11 cellular contexts compared by ENCODE assay signal in genomic region chr16:77288222-77288621, GRCh38.
DNase-seq lines count a peak whose midpoint lies in the region; ATAC-seq, FAIRE-seq and TF ChIP-seq lines count a peak whose summit lies in the region.
"Had no signal": no experiment of that assay in that cellular context is flagged by ENCODE, and none has a peak within 500 bp of the region (broad histone marks: within the 10 kb centered on the region; RNA-seq: fewer than 3 reads in every experiment).

No MANE protein-coding gene starts in this region.

- H3K27me3 ChIP-seq in sigmoid colon: no peaks in the 10 kb centered on the region
- H3K27me3 ChIP-seq in ascending aorta: no peaks in the 10 kb centered on the region

- H3K36me3 ChIP-seq in sigmoid colon (no peaks in the 10 kb centered on the region), ascending aorta (no peaks in the 10 kb centered on the region)
- H3K36me3 ChIP-seq: prostate gland had no signal

- ATAC-seq in HG03457 (IDR thresholded peaks at IDR 0.05; ENCODE audit: unreplicated experiment): no peak
- ATAC-seq: mucosa of descending colon had no signal

- peak; percentile 30 for FAIRE-seq in RCC 7860 (lab: Jason Lieb, UNC)
- FAIRE-seq: endometrium had no signal

- no peak overlapping the region for H3K27ac ChIP-seq in sigmoid colon
- H3K27ac ChIP-seq in ascending aorta: no peak overlapping the region
- H3K27ac ChIP-seq: prostate gland had no signal

- TF ChIP-seq EP300 in sigmoid colon (IDR thresholded peaks at IDR 0.05): no peak

- DNase-seq in ELR (ENCODE audit: low read depth) (peak; percentile 89), RCC 7860 (ENCODE audit: low spot score) (peak; percentile 85), fibroblast of gingiva (ENCODE audit: low read depth) (peak; percentile 83), pulmonary artery endothelial cell (ENCODE audit: low read depth, low spot score) (peak; percentile 85), sigmoid colon (no peak), ascending aorta (ENCODE audit: low spot score in 2 of 2) (no peak)
- DNase-seq: activated CD4-positive, alpha-beta T cell treated with anti-CD3 and anti-CD28 coated beads for 48 hours; mucosa of descending colon had no signal

- no peak for TF ChIP-seq CTCF in sigmoid colon (IDR thresholded peaks at IDR 0.05)
- no peak for TF ChIP-seq CTCF in ascending aorta (IDR thresholded peaks at IDR 0.05)

- H3K9me3 ChIP-seq in sigmoid colon (no peaks in the 10 kb centered on the region), ascending aorta (no peaks in the 10 kb centered on the region)
- H3K9me3 ChIP-seq: mucosa of descending colon, prostate gland had no signal

- H3K4me3 ChIP-seq in sigmoid colon (no peak overlapping the region), ascending aorta (no peak overlapping the region)
- H3K4me3 ChIP-seq: mucosa of descending colon, prostate gland had no signal

- intact Hi-C loops in sigmoid colon (cut with DNase I): no loop called here
- intact Hi-C loops in ascending aorta (cut with DNase I): no loop called here

- H3K4me1 ChIP-seq in sigmoid colon (peaks cover 0 to 6% (median 0%) of the 10 kb centered on the region in 4 donors), ascending aorta (no peaks in the 10 kb centered on the region)
- H3K4me1 ChIP-seq: prostate gland had no signal

- 61 to 73% methylated on average over 3 of the region's 3 CpGs for WGBS in sigmoid colon, 2 donors

- TF ChIP-seq POLR2A in sigmoid colon (IDR thresholded peaks at IDR 0.05): no peak

Comparison
In these comparisons a context has a peak if more than half of its experiments do, and no peak if none do; other contexts are left out.
1. DNase-seq: peak in ELR (single experiment), RCC 7860 (single experiment), fibroblast of gingiva (single experiment) and pulmonary artery endothelial cell (single experiment); none in sigmoid colon (single experiment) and ascending aorta (0 of 2).